8 cellular contexts compared by ENCODE assay signal in the genomic region with DNA sequence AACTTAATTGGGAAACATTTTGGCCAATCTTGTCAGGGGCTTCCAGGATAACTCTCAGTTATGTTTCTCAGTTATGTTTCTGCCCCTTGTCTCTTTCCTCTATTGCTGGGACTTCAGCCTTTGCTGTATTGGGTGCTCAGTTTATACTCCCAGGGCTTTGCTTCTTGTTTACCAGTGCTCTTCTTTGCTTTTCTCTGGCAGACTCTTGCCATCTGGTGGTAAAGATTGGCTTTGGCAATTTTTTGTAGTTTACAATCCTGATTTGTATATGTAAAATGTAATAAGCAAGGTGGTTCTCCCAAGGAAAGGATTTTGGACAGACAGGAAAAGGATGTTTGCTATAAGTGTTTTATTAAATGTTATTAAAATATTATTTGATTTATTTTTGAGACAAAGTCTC. TPM values are rescaled to one million over a fixed set of nuclear protein-coding genes. Genes with fewer than 3 reads are reported as not detected.
DNase-seq lines count a peak whose midpoint lies in the region; ATAC-seq and TF ChIP-seq lines count a peak whose summit lies in the region.

No MANE protein-coding gene starts in this region.

- H3K36me3 ChIP-seq in right atrium auricular region (peaks cover 7% of the 10 kb centered on the region), WERI-Rb-1 (peaks cover 4% of the 10 kb centered on the region), vagina (peaks cover 0 to 11% of the 10 kb centered on the region in 2 donors)

- H3K9me3 ChIP-seq in right atrium auricular region (no peaks in the 10 kb centered on the region), WERI-Rb-1 (ENCODE audit: severe bottlenecking) (no peaks in the 10 kb centered on the region), vagina (no peaks in the 10 kb centered on the region)

- H3K4me3 ChIP-seq in right atrium auricular region = no peak overlapping the region
- no peak overlapping the region for H3K4me3 ChIP-seq in WERI-Rb-1 (ENCODE audit: low read depth, low read length)
- no peak overlapping the region for H3K4me3 ChIP-seq in vagina

- H3K27ac ChIP-seq in right atrium auricular region = no peak overlapping the region
- no peak overlapping the region for H3K27ac ChIP-seq in WERI-Rb-1
- no peak overlapping the region for H3K27ac ChIP-seq in vagina

- TF ChIP-seq POLR2A in vagina (IDR thresholded peaks at IDR 0.05) = no peak

- DNase-seq in left cardiac atrium (no peak), right atrium auricular region (ENCODE audit: low spot score) (no peak), NCI-H146 (lab: John Stamatoyannopoulos, UW) (peak; percentile 21), WERI-Rb-1 (peak; percentile 8), iPS-NIHi11 (ENCODE audit: low spot score) (peak; percentile 33), vagina (ENCODE audit: extremely low spot score in 2 of 2) (no peak)

- TF ChIP-seq CTCF in right atrium auricular region (IDR thresholded peaks at IDR 0.05) = peak in 1 of 2 donors; percentile 62
- peak; percentile 41; the same call in 1 of the 2 replicates for TF ChIP-seq CTCF in WERI-Rb-1 (IDR thresholded peaks at IDR 0.05; ENCODE audit: low read depth, low read length)
- peak; percentile 14 to 24 (median 14) for TF ChIP-seq CTCF in vagina (IDR thresholded peaks at IDR 0.05)

- no peaks in the 10 kb centered on the region for H3K27me3 ChIP-seq in right atrium auricular region
- H3K27me3 ChIP-seq in WERI-Rb-1 (ENCODE audit: insufficient read depth, low read depth, severe bottlenecking) = no peaks in the 10 kb centered on the region
- H3K27me3 ChIP-seq in vagina = no peaks in the 10 kb centered on the region

- peak; percentile 19 to 38 for ATAC-seq in left cardiac atrium
- ATAC-seq in HG03565 (IDR thresholded peaks at IDR 0.05; ENCODE audit: unreplicated experiment) = no peak
- ATAC-seq in GM18517 (IDR thresholded peaks at IDR 0.05; ENCODE audit: unreplicated experiment) = no peak

- no peaks in the 10 kb centered on the region for H3K4me1 ChIP-seq in right atrium auricular region
- no peaks in the 10 kb centered on the region for H3K4me1 ChIP-seq in vagina

- intact Hi-C loops in left cardiac atrium (cut with DNase I) (loop anchor here (5.0 to 10.0 kb wide), 2 partner anchors 150 to 153 kb away; no protein-coding TSS in a partner anchor), vagina (cut with DNase I) (no loop called here)

RNA-seq across cellular contexts. Expression of gene FABP3, which starts 37.9 kb away (rescaled TPM):
- total RNA-seq in left cardiac atrium (1,000 to 10,000 TPM; 2,432 to 3,075 TPM), right atrium auricular region (1,000 to 10,000 TPM; 3,211 to 3,527 TPM), vagina (16.7 TPM)

RNA-seq across cellular contexts. Expression of gene ZCCHC17, which starts 38.2 kb away (rescaled TPM):
- total RNA-seq in left cardiac atrium (10 to 100 TPM; 14.4 to 15.7 TPM), right atrium auricular region (10 to 100 TPM; 12.7 to 13.3 TPM), vagina (17.4 TPM)

RNA-seq across cellular contexts. Expression of gene SNRNP40, which starts 38.4 kb away (rescaled TPM):
- 10 to 100 TPM; 24.2 to 28.6 TPM for total RNA-seq in left cardiac atrium
- 10 to 100 TPM; 20.6 to 20.7 TPM for total RNA-seq in right atrium auricular region
- 38.1 TPM for total RNA-seq in vagina

Comparison
In these comparisons a context has a peak if more than half of its experiments do, and no peak if none do; other contexts are left out.
1. ATAC-seq: peak in left cardiac atrium (2 of 2); none in HG03565 (single experiment) and GM18517 (single experiment).
2. DNase-seq: peak in NCI-H146 (single experiment), WERI-Rb-1 (single experiment) and iPS-NIHi11 (single experiment); none in left cardiac atrium (single experiment), right atrium auricular region (single experiment) and vagina (0 of 2).
3. RNA of gene FABP3, which starts 37.9 kb away (total RNA-seq): 3,211 to 3,527 TPM in right atrium auricular region and 2,432 to 3,075 TPM in left cardiac atrium; 16.7 TPM in vagina (single experiment); every median in the first group is over 100 times any median in the second.